Comparison of ENCODE assay signal across 8 cellular contexts in the genomic region with DNA sequence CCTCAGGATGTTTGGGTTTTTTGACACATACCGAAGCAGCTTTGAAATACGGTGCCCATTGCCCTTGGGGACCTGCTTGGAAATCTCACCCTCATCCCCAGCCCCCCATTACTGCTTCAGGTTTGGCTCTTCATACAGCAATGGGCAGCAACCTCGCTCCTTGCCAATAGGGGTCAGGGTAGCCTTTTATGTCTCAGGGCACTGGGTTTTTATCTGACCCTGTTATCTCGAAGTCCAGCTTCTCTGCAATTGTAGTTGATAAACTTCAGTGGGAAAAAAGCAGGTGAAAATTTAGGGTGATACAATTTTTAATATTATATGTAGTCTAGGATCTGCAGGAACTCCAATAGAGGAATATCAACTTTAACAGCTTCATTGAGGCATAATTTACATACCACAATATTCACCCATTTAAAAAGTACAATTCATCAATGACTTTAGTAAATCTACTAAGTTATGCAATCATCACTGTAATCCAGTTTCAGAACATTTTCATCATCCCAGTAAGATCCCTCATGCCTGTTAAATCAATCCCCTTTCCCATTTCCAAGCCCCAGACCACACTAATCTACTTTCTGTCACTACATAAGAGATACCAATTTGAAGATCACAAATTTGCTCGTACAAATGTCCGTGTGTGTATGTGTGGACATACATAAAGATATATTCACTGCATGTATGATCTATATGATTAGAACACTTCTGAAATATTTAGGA.
DNase-seq lines count a peak whose midpoint lies in the region; ATAC-seq and TF ChIP-seq lines count a peak whose summit lies in the region.
"Had no signal": no experiment of that assay in that cellular context is flagged by ENCODE, and none has a peak within 500 bp of the region (broad histone marks: within the 10 kb centered on the region; RNA-seq: fewer than 3 reads in every experiment).

No MANE protein-coding gene starts in this region.

- H3K4me1 Mint-ChIP-seq in activated CD8-positive, alpha-beta T cell treated with anti-CD3 and anti-CD28 coated beads for 36 hours (ENCODE audit: low read depth): peaks cover 23% of the 10 kb centered on the region

- no peaks in the 10 kb centered on the region for H3K9me3 Mint-ChIP-seq in activated CD8-positive, alpha-beta T cell treated with anti-CD3 and anti-CD28 coated beads for 36 hours
- H3K9me3 Mint-ChIP-seq: T-cell had no signal

- no peak overlapping the region for H3K4me3 Mint-ChIP-seq in activated CD8-positive, alpha-beta T cell treated with anti-CD3 and anti-CD28 coated beads for 36 hours
- H3K4me3 Mint-ChIP-seq: T-cell had no signal

- DNase-seq in EL (peak; percentile 58), HT1080 (ENCODE audit: low read depth) (peak; percentile 49), left lung (no peak), activated T-cell treated with anti-CD3 and anti-CD28 coated beads for 4 hours (no peak), NCI-H128 (lab: John Stamatoyannopoulos, UW; ENCODE audit: unreplicated experiment) (no peak)
- peak; percentile 62 for DNase-seq in activated CD8-positive, alpha-beta T cell treated with anti-CD3 and anti-CD28 coated beads for 36 hours

- peaks cover 2 to 13% of the 10 kb centered on the region in 2 donors for H3K4me1 ChIP-seq in left lung

- no peak overlapping the region for H3K27ac Mint-ChIP-seq in activated CD8-positive, alpha-beta T cell treated with anti-CD3 and anti-CD28 coated beads for 36 hours
- H3K27ac Mint-ChIP-seq: T-cell had no signal

- TF ChIP-seq CTCF in activated CD8-positive, alpha-beta T cell treated with anti-CD3 and anti-CD28 coated beads for 36 hours (IDR thresholded peaks at IDR 0.05): peak; percentile 67
- TF ChIP-seq CTCF in left lung (IDR thresholded peaks at IDR 0.05): peak; percentile 15 to 29

- H3K27me3 Mint-ChIP-seq in activated CD8-positive, alpha-beta T cell treated with anti-CD3 and anti-CD28 coated beads for 36 hours: no peaks in the 10 kb centered on the region
- H3K27me3 Mint-ChIP-seq: T-cell had no signal

- H3K4me3 ChIP-seq in left lung: no peak overlapping the region

- intact Hi-C loops in activated CD8-positive, alpha-beta T cell treated with anti-CD3 and anti-CD28 coated beads for 36 hours (cut with micrococcal nuclease): loop anchor here (5.0 kb wide), 1 partner anchor 391 kb away; no protein-coding TSS in a partner anchor
- intact Hi-C loops in left lung (cut with DNase I): no loop called here

- H3K36me3 Mint-ChIP-seq in activated CD8-positive, alpha-beta T cell treated with anti-CD3 and anti-CD28 coated beads for 36 hours (ENCODE audit: low read depth): no peaks in the 10 kb centered on the region
- H3K36me3 Mint-ChIP-seq: T-cell had no signal

- H3K9me3 ChIP-seq in left lung: no peaks in the 10 kb centered on the region

- no peaks in the 10 kb centered on the region for H3K27me3 ChIP-seq in left lung

- H3K27ac ChIP-seq in left lung: no peak overlapping the region

- H3K36me3 ChIP-seq in left lung: no peaks in the 10 kb centered on the region

- POLR2A ChIA-PET in activated CD8-positive, alpha-beta T cell treated with anti-CD3 and anti-CD28 coated beads for 36 hours (lab: Charles Lee): no interaction called here

- CTCF ChIA-PET in activated CD8-positive, alpha-beta T cell treated with anti-CD3 and anti-CD28 coated beads for 36 hours (lab: Charles Lee): interaction anchor here (0.9 to 1.8 kb wide), 12 partner anchors 12 to 454 kb away, joined by 3 to 14 read pairs (median 4); no protein-coding TSS in a partner anchor

- ATAC-seq in activated CD8-positive, alpha-beta T cell treated with anti-CD3 and anti-CD28 coated beads for 36 hours: peak; percentile 51
- peak; percentile 74 for ATAC-seq in left lung
- no peak for ATAC-seq in HG02852 (IDR thresholded peaks at IDR 0.05; ENCODE audit: unreplicated experiment)
- ATAC-seq: T-cell had no signal

Comparison
In these comparisons a context has a peak if more than half of its experiments do, and no peak if none do; other contexts are left out.
1. DNase-seq: peak in EL (single experiment), HT1080 (single experiment) and activated CD8-positive, alpha-beta T cell treated with anti-CD3 and anti-CD28 coated beads for 36 hours (single experiment); none in left lung (0 of 2), activated T-cell treated with anti-CD3 and anti-CD28 coated beads for 4 hours (single experiment) and NCI-H128 (single experiment).